Comparison of ENCODE assay signal across 8 cellular contexts in genomic region chr4:140252144-140252741, GRCh38.
DNase-seq lines count a peak whose midpoint lies in the region; ATAC-seq, FAIRE-seq and TF ChIP-seq lines count a peak whose summit lies in the region.

No MANE protein-coding gene starts in this region.

- FAIRE-seq in HepG2 (lab: Jason Lieb, UNC) = no peak

- H3K4me1 Mint-ChIP-seq in activated naive CD4-positive, alpha-beta T cell treated with anti-CD3 and anti-CD28 coated beads for 36 hours (ENCODE audit: low read depth) = peaks cover 11% of the 10 kb centered on the region

- TF ChIP-seq CTCF in mammary epithelial cell (conservative IDR thresholded peaks at IDR 0.05 in 1 of 2, IDR thresholded peaks at IDR 0.05 in 1 of 2; ENCODE audit: extremely low read depth in 1 of 2, insufficient read depth in 1 of 2, low read depth in 1 of 2, low read length in 2 of 2) = no peak
- TF ChIP-seq CTCF in HepG2 (CRISPR knock-in tag; IDR thresholded peaks at IDR 0.05) = no peak

- WGBS in mammary epithelial cell (ENCODE audit: low coverage, missing lambda C conversion rate) = 32% methylated on average over 8 of the region's 19 CpGs
- WGBS in HepG2 (ENCODE audit: low lambda C conversion rate) = 100% methylated on average over 1 of the region's 19 CpGs
- WGBS in thymus = 24% methylated on average over 19 of the region's 19 CpGs

- intact Hi-C loops in activated naive CD4-positive, alpha-beta T cell treated with anti-CD3 and anti-CD28 coated beads for 36 hours (cut with micrococcal nuclease) = loop anchor here (1.0 to 5.0 kb wide), 3 partner anchors 393 to 695 kb away; partner anchors contain the start of gene SETD7
- intact Hi-C loops in mammary epithelial cell (cut with micrococcal nuclease) = loop anchor here (5.0 kb wide), 1 partner anchor 365 kb away; no protein-coding TSS in a partner anchor
- intact Hi-C loops in HepG2 (cut with micrococcal nuclease; ENCODE audit: unreplicated experiment) = loop anchor here (2.0 kb wide), 1 partner anchor 199 kb away; no protein-coding TSS in a partner anchor

- peak overlapping the region in 2 of 3 experiments; percentile 52 to 66 for H3K4me3 ChIP-seq in mammary epithelial cell (replicated peaks in 1 of 3; ENCODE audit: insufficient read depth in 1 of 3, low read depth in 2 of 3, low read length in 3 of 3)
- H3K4me3 ChIP-seq in HepG2 (replicated peaks in 1 of 3; ENCODE audit: insufficient read depth in 1 of 3, low read depth in 2 of 3, low read length in 3 of 3) = peak overlapping the region in 1 of 3 experiments; percentile 67; a peak in 3 of 6 replicates
- H3K4me3 ChIP-seq in thymus (ENCODE audit: low read length) = peak overlapping the region; percentile 83

- H3K27me3 ChIP-seq in mammary epithelial cell (ENCODE audit: insufficient read depth, low read length) (no peaks in the 10 kb centered on the region), HepG2 (ENCODE audit: control insufficient read depth in 1 of 2, insufficient read depth in 2 of 2, low read length in 2 of 2) (peaks cover 2 to 8% of the 10 kb centered on the region in 2 experiments; a peak in 2 of 5 replicates), thymus (ENCODE audit: control insufficient read depth, insufficient read depth) (no peaks in the 10 kb centered on the region)

- peak overlapping the region; percentile 60 for H3K4me3 Mint-ChIP-seq in activated naive CD4-positive, alpha-beta T cell treated with anti-CD3 and anti-CD28 coated beads for 36 hours

- TF ChIP-seq RAD21 in HepG2 (CRISPR knock-in tag; IDR thresholded peaks at IDR 0.05) = no peak

- dilution Hi-C loops in mammary epithelial cell (cut with HindIII; ENCODE audit: low sequenced_read_pairs) = loop anchor here (5.0 kb wide), 1 partner anchor 100 kb away; no protein-coding TSS in a partner anchor

- TF ChIP-seq EP300 in HepG2 (IDR thresholded peaks at IDR 0.05; ENCODE audit: low read depth in 2 of 2, low read length in 2 of 2) (no peak), HepG2 (CRISPR knock-in tag; IDR thresholded peaks at IDR 0.05; ENCODE audit: borderline replicate concordance) (no peak)

- peaks cover 6% of the 10 kb centered on the region for H3K27me3 Mint-ChIP-seq in activated naive CD4-positive, alpha-beta T cell treated with anti-CD3 and anti-CD28 coated beads for 36 hours (ENCODE audit: low read depth)

- no peak for DNase-seq in activated naive CD4-positive, alpha-beta T cell treated with anti-CD3 and anti-CD28 coated beads for 36 hours
- DNase-seq in activated naive CD4-positive, alpha-beta T cell treated with anti-CD3 and anti-CD28 coated beads, Interleukin-2, amount 50 U/mL, for 16 hours = no peak
- peak; percentile 79 to 90 for DNase-seq in NCI-H446 (lab: John Stamatoyannopoulos, UW)
- no peak for DNase-seq in mammary epithelial cell
- no peak for DNase-seq in HepG2 (ENCODE audit: low spot score)
- DNase-seq in kidney glomerular epithelial cell (lab: John Stamatoyannopoulos, UW) = no peak

- no peaks in the 10 kb centered on the region for H3K9me3 ChIP-seq in mammary epithelial cell (replicated peaks; ENCODE audit: insufficient read depth, low read length)
- no peaks in the 10 kb centered on the region for H3K9me3 ChIP-seq in HepG2 (ENCODE audit: low read length)
- no peaks in the 10 kb centered on the region for H3K9me3 ChIP-seq in thymus (ENCODE audit: control insufficient read depth)

- CTCF ChIA-PET in activated naive CD4-positive, alpha-beta T cell treated with anti-CD3 and anti-CD28 coated beads for 36 hours (lab: Charles Lee) = interaction anchor here (0.6 to 5.1 kb wide), 12 partner anchors 9 to 708 kb away, joined by 3 to 53 read pairs (median 4); partner anchors contain the start of gene MAML3
- CTCF ChIA-PET in mammary epithelial cell (lab: Charles Lee; ENCODE audit: low non-redundant PET) = interaction anchor here (1.5 kb wide), 1 partner anchor 203 kb away, joined by 6 read pairs; no protein-coding TSS in a partner anchor
- CTCF ChIA-PET in HepG2 (lab: Yijun Ruan, JAX; ENCODE audit: low intra/inter-chr PET ratio, low total read pairs) = interaction anchor here (1.4 to 2.9 kb wide), 2 partner anchors 200 to 239 kb away, joined by 5 to 18 read pairs; no protein-coding TSS in a partner anchor

- H3K79me2 ChIP-seq in mammary epithelial cell (ENCODE audit: insufficient read depth, low read length) = no peaks in the 10 kb centered on the region
- no peaks in the 10 kb centered on the region for H3K79me2 ChIP-seq in HepG2 (ENCODE audit: insufficient read depth, low read length)

- H3K36me3 ChIP-seq in mammary epithelial cell (ENCODE audit: insufficient read depth, low read length) (no peaks in the 10 kb centered on the region), HepG2 (replicated peaks in 1 of 2; ENCODE audit: control insufficient read depth in 1 of 2, insufficient read depth in 2 of 2, low read length in 2 of 2) (no peaks in the 10 kb centered on the region), thymus (ENCODE audit: control insufficient read depth, insufficient read depth) (no peaks in the 10 kb centered on the region)

- H3K27ac Mint-ChIP-seq in activated naive CD4-positive, alpha-beta T cell treated with anti-CD3 and anti-CD28 coated beads for 36 hours = no peak overlapping the region

- H3K36me3 Mint-ChIP-seq in activated naive CD4-positive, alpha-beta T cell treated with anti-CD3 and anti-CD28 coated beads for 36 hours (ENCODE audit: low read depth) = no peaks in the 10 kb centered on the region

- no peak for TF ChIP-seq POLR2A in HepG2 (IDR thresholded peaks at IDR 0.05; ENCODE audit: insufficient read depth in 1 of 2, low read depth in 2 of 2, low read length in 2 of 2)

- BruUV-seq in mammary epithelial cell (replicated peaks; lab: Mats Ljungman, UMichigan) (no TSS peak), HepG2 (replicated peaks; lab: Mats Ljungman, UMichigan) (no TSS peak)

- no peaks in the 10 kb centered on the region for H3K9me3 Mint-ChIP-seq in activated naive CD4-positive, alpha-beta T cell treated with anti-CD3 and anti-CD28 coated beads for 36 hours

- H3K9ac ChIP-seq in mammary epithelial cell (ENCODE audit: insufficient read depth, low read length) = no peak overlapping the region
- H3K9ac ChIP-seq in HepG2 (ENCODE audit: insufficient read depth, low read depth, low read length) = no peak overlapping the region

- H2AFZ ChIP-seq in mammary epithelial cell (ENCODE audit: low read depth, low read length) = peak overlapping the region; percentile 90
- no peak overlapping the region for H2AFZ ChIP-seq in HepG2 (ENCODE audit: low read length)

- peak; percentile 14; the same call in 2 of the 3 replicates for ATAC-seq in HepG2
- ATAC-seq in HG02642 (IDR thresholded peaks at IDR 0.05; ENCODE audit: poor library complexity, unreplicated experiment) = no peak

- in situ Hi-C loops in mammary epithelial cell (cut with MboI; ENCODE audit: low sequenced_read_pairs in 2 of 2) (loop anchor here in 1 of 2 donors (10.0 to 25.0 kb wide), 2 partner anchors 237 to 590 kb away; partner anchors contain the start of gene MGST2), HepG2 (cut with HindIII; ENCODE audit: extremely low pct_ligation_motif_present, low pct_unique_long_range_greater_than_20kb) (loop anchor here (5.0 kb wide), 3 partner anchors 100 to 595 kb away; partner anchors contain the start of gene MAML3)

- H3K4me1 ChIP-seq in mammary epithelial cell (ENCODE audit: insufficient read depth, low read length) = peaks cover 17% of the 10 kb centered on the region
- peaks cover 37% of the 10 kb centered on the region for H3K4me1 ChIP-seq in HepG2 (ENCODE audit: insufficient read depth, low read length)
- H3K4me1 ChIP-seq in thymus (ENCODE audit: control insufficient read depth, insufficient read depth, low read length) = no peaks in the 10 kb centered on the region

- POLR2A ChIA-PET in HepG2 (lab: Yijun Ruan, JAX) = no interaction called here

- H4K20me1 ChIP-seq in mammary epithelial cell (ENCODE audit: insufficient read depth, low read length) (no peaks in the 10 kb centered on the region), HepG2 (ENCODE audit: insufficient read depth, low read length) (no peaks in the 10 kb centered on the region)

- H3K27ac ChIP-seq in mammary epithelial cell (ENCODE audit: insufficient read depth, low read depth, low read length) = no peak overlapping the region
- H3K27ac ChIP-seq in HepG2 (ENCODE audit: extremely low read length, insufficient read depth, low read length) = no peak overlapping the region
- H3K27ac ChIP-seq in thymus (ENCODE audit: low read depth) = peak overlapping the region; percentile 19

- peak overlapping the region; percentile 93 for H3K4me2 ChIP-seq in mammary epithelial cell (ENCODE audit: insufficient read depth, low read depth, low read length)
- H3K4me2 ChIP-seq in HepG2 (ENCODE audit: low read depth, low read length) = peak overlapping the region; percentile 67; the same call in 1 of the 2 replicates

TF ChIP-seq in HepG2, 621 proteins besides CTCF, POLR2A, EP300 and RAD21:
- TF ChIP-seq NR2F6 (IDR thresholded peaks at IDR 0.05) (no peak), NR2F6 (CRISPR knock-in tag; IDR thresholded peaks at IDR 0.05) (no peak), FLYWCH1 (CRISPR knock-in tag; IDR thresholded peaks at IDR 0.05) (0 out of 2 replicates have a peak, but pooled peaks have one; percentile 24), SP4 (CRISPR knock-in tag; IDR thresholded peaks at IDR 0.05) (0 out of 2 replicates have a peak, but pooled peaks have one; percentile 31), PBX3 (CRISPR knock-in tag; IDR thresholded peaks at IDR 0.05; ENCODE audit: borderline replicate concordance) (no peak), ZNF670 (CRISPR knock-in tag; IDR thresholded peaks at IDR 0.05; ENCODE audit: borderline replicate concordance) (no peak), REXO4 (CRISPR knock-in tag; IDR thresholded peaks at IDR 0.05; ENCODE audit: borderline replicate concordance) (no peak), ATF7-NPFF (CRISPR knock-in tag; IDR thresholded peaks at IDR 0.05; ENCODE audit: low read depth) (no peak), YEATS4 (CRISPR knock-in tag; IDR thresholded peaks at IDR 0.05; ENCODE audit: borderline replicate concordance) (no peak), MAX (IDR thresholded peaks at IDR 0.05) (0 out of 2 replicates have a peak, but pooled peaks have one; percentile 2)

Comparison
In these comparisons a context has a peak if more than half of its experiments do, and no peak if none do; other contexts are left out.
1. DNase-seq: peak in NCI-H446 (2 of 2); none in activated naive CD4-positive, alpha-beta T cell treated with anti-CD3 and anti-CD28 coated beads for 36 hours (single experiment), activated naive CD4-positive, alpha-beta T cell treated with anti-CD3 and anti-CD28 coated beads, Interleukin-2, amount 50 U/mL, for 16 hours (single experiment), mammary epithelial cell (single experiment), HepG2 (single experiment) and kidney glomerular epithelial cell (single experiment).